23 cellular contexts compared by ENCODE assay signal in the genomic region with DNA sequence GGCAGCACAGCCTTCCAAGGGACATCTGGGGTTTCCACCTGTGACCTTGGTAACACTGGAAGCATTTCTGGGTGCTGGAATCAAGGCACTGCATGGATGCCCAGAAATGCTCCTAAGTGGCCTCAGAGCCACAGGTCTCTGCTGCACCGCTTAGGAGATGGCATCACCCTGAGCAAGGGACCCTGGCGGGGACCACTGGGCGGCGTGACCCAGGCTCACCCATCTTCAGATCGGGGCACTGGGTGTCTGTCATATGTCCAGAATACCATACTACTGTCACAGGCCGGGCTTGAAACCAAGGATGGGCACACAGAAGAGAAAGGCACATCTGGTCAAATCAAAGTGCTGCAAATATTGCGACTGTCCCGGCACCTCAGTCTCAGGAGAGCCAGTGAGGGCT. TPM values are rescaled to one million over a fixed set of nuclear protein-coding genes. Genes with fewer than 3 reads are reported as not detected.
DNase-seq lines count a peak whose midpoint lies in the region; TF ChIP-seq lines count a peak whose summit lies in the region.
"Had no signal": no experiment of that assay in that cellular context is flagged by ENCODE, and none has a peak within 500 bp of the region (broad histone marks: within the 10 kb centered on the region; RNA-seq: fewer than 3 reads in every experiment).

No MANE protein-coding gene starts in this region.

- no peaks in the 10 kb centered on the region for H3K27me3 Mint-ChIP-seq in chondrocyte (ENCODE audit: low read depth)
- H3K27me3 Mint-ChIP-seq: stimulated activated naive B cell treated with anti-CD40 and anti-IgM and Interleukin-4, amounts not matched to agents 10 μg/mL and 1 μg/mL and 100 μg/mL, for 72 hours; type B pancreatic cell had no signal

- H3K36me3 Mint-ChIP-seq in chondrocyte (ENCODE audit: low read depth) = no peaks in the 10 kb centered on the region
- H3K36me3 Mint-ChIP-seq: type B pancreatic cell had no signal

- peaks cover 2% of the 10 kb centered on the region for H3K9me3 ChIP-seq in osteoblast (ENCODE audit: low read depth, low read length)
- H3K9me3 ChIP-seq in BE2C = no peaks in the 10 kb centered on the region

- TF ChIP-seq CTCF in chondrocyte (IDR thresholded peaks at IDR 0.05) = no peak
- TF ChIP-seq CTCF in osteoblast (IDR thresholded peaks at IDR 0.05; ENCODE audit: extremely low read depth, low read depth, low read length) = no peak
- no peak for TF ChIP-seq CTCF in BE2C (IDR thresholded peaks at IDR 0.05; ENCODE audit: low read depth, low read length)

- no peaks in the 10 kb centered on the region for H3K79me2 ChIP-seq in osteoblast (ENCODE audit: insufficient read depth, low read length)

- H3K36me3 ChIP-seq in H7 (replicated peaks; ENCODE audit: control insufficient read depth, insufficient read depth, low read length) (no peaks in the 10 kb centered on the region), osteoblast (ENCODE audit: insufficient read depth, low read length) (no peaks in the 10 kb centered on the region), BE2C (no peaks in the 10 kb centered on the region)

- peaks cover 25% of the 10 kb centered on the region for H3K4me1 Mint-ChIP-seq in chondrocyte (ENCODE audit: low read depth)

- no peaks in the 10 kb centered on the region for H4K20me1 ChIP-seq in osteoblast (ENCODE audit: insufficient read depth, low read length)

- peak overlapping the region; percentile 25 for H3K27ac ChIP-seq in osteoblast (ENCODE audit: low read depth, low read length)
- H3K27ac ChIP-seq: 22Rv1 had no signal

- peak; percentile 49 for DNase-seq in activated CD8-positive, alpha-beta memory T cell treated with anti-CD3 and anti-CD28 coated beads for 24 hours
- no peak for DNase-seq in activated CD8-positive, alpha-beta memory T cell treated with anti-CD3 and anti-CD28 coated beads, Interleukin-2, amount 50 U/mL, for 4 hours
- DNase-seq in H7 = peak; percentile 21
- no peak for DNase-seq in chondrocyte (ENCODE audit: low spot score)
- DNase-seq in osteoblast (ENCODE audit: insufficient read length, low spot score, missing footprints) = no peak
- DNase-seq in amygdala (lab: John Stamatoyannopoulos, UW) = no peak
- no peak for DNase-seq in UCSD-AML1 (lab: John Stamatoyannopoulos, UW; ENCODE audit: unreplicated experiment)
- no peak for DNase-seq in BE2C
- DNase-seq: activated CD4-positive, alpha-beta T cell treated with anti-CD3 and anti-CD28 coated beads, Interleukin-2, amount 50 U/mL, for 4 hours; activated naive CD4-positive, alpha-beta T cell treated with anti-CD3 and anti-CD28 coated beads, Interleukin-2, amount 50 U/mL, for 16 hours; CD4-positive, alpha-beta T cell; cortex of kidney; KBM-7; naive thymus-derived CD8-positive, alpha-beta T cell; NCI-H1930; NCI-H510A; stimulated activated naive B cell treated with anti-CD40 and anti-IgM and Interleukin-4, amounts not matched to agents 10 μg/mL and 1 μg/mL and 100 μg/mL, for 72 hours; T-helper 1 cell had no signal

- H3K4me2 ChIP-seq in osteoblast (ENCODE audit: insufficient read depth, low read length) = no peak overlapping the region
- H3K4me2 ChIP-seq: GM23338 had no signal

- H3K9me3 Mint-ChIP-seq in chondrocyte (ENCODE audit: low read depth) = no peaks in the 10 kb centered on the region
- H3K9me3 Mint-ChIP-seq: activated T-helper 1 cell treated with anti-CD3 and anti-CD28 coated beads, Interleukin-12 subunit alpha, Interleukin-12 subunit beta, Interleukin-2, Interleukin-4 antibody, amounts not matched to agents 30 ng/mL and 10 ng/mL and 1 ng/mL, durations not matched to agents 14 hours and 24 hours and 36 hours; CD4-positive, alpha-beta T cell; GM23338; type B pancreatic cell had no signal

- no peak overlapping the region for H2AFZ ChIP-seq in osteoblast (ENCODE audit: low read length)
- H2AFZ ChIP-seq: GM23338 had no signal

- H3K27me3 ChIP-seq in H7 (ENCODE audit: control insufficient read depth, insufficient read depth, low read length) (no peaks in the 10 kb centered on the region), osteoblast (ENCODE audit: insufficient read depth, low read length) (no peaks in the 10 kb centered on the region), BE2C (no peaks in the 10 kb centered on the region)

- H3K27ac Mint-ChIP-seq in chondrocyte (ENCODE audit: unreplicated experiment) = peak overlapping the region; percentile 82
- H3K27ac Mint-ChIP-seq: activated T-helper 1 cell treated with anti-CD3 and anti-CD28 coated beads, Interleukin-12 subunit alpha, Interleukin-12 subunit beta, Interleukin-2, Interleukin-4 antibody, amounts not matched to agents 30 ng/mL and 10 ng/mL and 1 ng/mL, durations not matched to agents 14 hours and 24 hours and 36 hours; CD4-positive, alpha-beta T cell; GM23338; naive thymus-derived CD8-positive, alpha-beta T cell; type B pancreatic cell had no signal

- no peak overlapping the region for H3K4me3 Mint-ChIP-seq in chondrocyte (ENCODE audit: unreplicated experiment)
- H3K4me3 Mint-ChIP-seq: activated T-helper 1 cell treated with anti-CD3 and anti-CD28 coated beads, Interleukin-12 subunit alpha, Interleukin-12 subunit beta, Interleukin-2, Interleukin-4 antibody, amounts not matched to agents 30 ng/mL and 10 ng/mL and 1 ng/mL, durations not matched to agents 14 hours and 24 hours and 36 hours; GM23338; naive thymus-derived CD8-positive, alpha-beta T cell; stimulated activated naive B cell treated with anti-CD40 and anti-IgM and Interleukin-4, amounts not matched to agents 10 μg/mL and 1 μg/mL and 100 μg/mL, for 72 hours; type B pancreatic cell had no signal

- H3K4me3 ChIP-seq in H7 (ENCODE audit: insufficient read depth, low read depth, low read length) = no peak overlapping the region
- no peak overlapping the region for H3K4me3 ChIP-seq in osteoblast (ENCODE audit: insufficient read depth, low read length)
- H3K4me3 ChIP-seq in BE2C (ENCODE audit: low read depth, low read length) = no peak overlapping the region
- H3K4me3 ChIP-seq: GM23338, SK-N-MC had no signal

- H3K4me1 ChIP-seq in osteoblast (ENCODE audit: insufficient read depth, low read length) (peaks cover 13% of the 10 kb centered on the region), BE2C (no peaks in the 10 kb centered on the region; the same call in 1 of the 2 replicates)

RNA-seq across cellular contexts. Expression of a gene that starts 45.9 kb away (rescaled TPM):
- 49.6 and 55.3 TPM in 2 replicates for total RNA-seq in H7 (2014; rRNA removed; shearing (Covaris generic))
- total RNA-seq in chondrocyte = 236 to 416 TPM (median 247 TPM) in 3 replicates
- 89.4 and 108 TPM in 2 replicates for total RNA-seq in osteoblast
- 96.8 TPM for polyA plus RNA-seq in BE2C (2012; ENCODE audit: insufficient read depth, insufficient read length, low read depth)

Comparison
In these comparisons a context has a peak if more than half of its experiments do, and no peak if none do; other contexts are left out.
1. DNase-seq: peak in activated CD8-positive, alpha-beta memory T cell treated with anti-CD3 and anti-CD28 coated beads for 24 hours (single experiment) and H7 (single experiment); none in activated CD8-positive, alpha-beta memory T cell treated with anti-CD3 and anti-CD28 coated beads, Interleukin-2, amount 50 U/mL, for 4 hours (single experiment), chondrocyte (single experiment), osteoblast (single experiment), amygdala (0 of 56), UCSD-AML1 (single experiment) and BE2C (single experiment).